In the genomic region with DNA sequence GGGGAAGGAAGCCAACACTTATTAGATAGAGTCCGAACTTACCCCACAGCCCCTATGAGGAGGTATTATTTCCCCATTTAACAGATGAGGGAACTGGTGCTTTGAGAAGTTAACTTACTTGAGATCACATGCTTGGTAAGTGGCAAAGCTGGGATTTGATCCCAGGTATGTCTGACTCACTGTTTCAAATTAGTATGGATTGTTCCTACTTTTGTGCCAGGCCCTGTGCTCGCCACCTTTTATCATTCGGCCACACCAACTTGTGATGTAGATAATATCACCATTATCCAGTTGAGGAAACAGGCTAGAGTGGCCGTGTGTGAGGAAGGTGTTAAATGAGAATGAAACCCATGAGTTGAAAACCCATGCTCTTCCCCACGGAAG, we compare ENCODE assay signal across 6 cellular contexts.
"Had no signal": no experiment of that assay in that cellular context is flagged by ENCODE, and none has a peak within 500 bp of the region (broad histone marks: within the 10 kb centered on the region; RNA-seq: fewer than 3 reads in every experiment).

No MANE protein-coding gene starts in this region.

- ATAC-seq: GM23338, K562 had no signal

- H3K4me1 Mint-ChIP-seq: GM23338, H9 had no signal

- DNase-seq: H9, HCEC 1CT, IMR-90, KG1 had no signal

- H3K4me3 Mint-ChIP-seq: GM23338, H9 had no signal

- H3K4me2 ChIP-seq: GM23338 had no signal

- H3K9me3 Mint-ChIP-seq: GM23338, H9 had no signal

- H2AFZ ChIP-seq: GM23338 had no signal

- H3K27ac Mint-ChIP-seq: GM23338, H9 had no signal

- H3K4me3 ChIP-seq: GM23338, K562 had no signal
